In the genomic region with DNA sequence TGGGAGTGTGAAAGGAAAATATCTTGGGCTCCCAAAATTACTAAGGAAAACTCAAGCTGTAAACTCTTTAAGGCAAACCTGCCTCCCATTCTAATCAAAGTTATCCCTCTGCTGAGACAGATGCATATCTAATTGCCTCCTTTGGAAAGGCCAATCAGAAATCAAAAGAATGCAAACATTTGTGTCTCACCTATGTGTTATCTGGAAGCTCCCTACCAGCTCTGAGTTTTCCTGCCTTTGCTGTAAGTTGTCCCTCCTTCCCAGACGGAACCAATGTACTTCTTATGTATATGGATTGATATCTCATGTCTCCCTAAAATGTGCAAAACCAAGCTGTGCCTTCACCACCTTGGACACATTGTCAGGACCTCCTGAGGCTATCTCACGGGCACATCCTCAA, we compare ENCODE assay signal across 15 cellular contexts.
DNase-seq lines count a peak whose midpoint lies in the region; ATAC-seq and TF ChIP-seq lines count a peak whose summit lies in the region.
"Had no signal": no experiment of that assay in that cellular context is flagged by ENCODE, and none has a peak within 500 bp of the region (broad histone marks: within the 10 kb centered on the region; RNA-seq: fewer than 3 reads in every experiment).

No MANE protein-coding gene starts in this region.

- no peaks in the 10 kb centered on the region for H3F3A ChIP-seq in SK-N-SH (replicated peaks; ENCODE audit: insufficient read depth)

- in situ Hi-C loops in mammary epithelial cell (cut with MboI; ENCODE audit: low sequenced_read_pairs in 2 of 2), result no loop called here
- in situ Hi-C loops in ACHN (cut with HindIII; ENCODE audit: low pct_ligation_motif_present, low pct_unique_long_range_greater_than_20kb, low sequenced_read_pairs), result no loop called here

- no peak for ATAC-seq in SK-N-SH treated with all-trans-retinoic acid at 6 μM for 48 hours
- ATAC-seq: CD8-positive, alpha-beta T cell had no signal

- H3K36me3 ChIP-seq in SK-N-SH (replicated peaks in 1 of 2; ENCODE audit: control insufficient read depth in 1 of 2, insufficient read depth in 2 of 2, low read length in 1 of 2) (no peaks in the 10 kb centered on the region), mammary epithelial cell (ENCODE audit: insufficient read depth, low read length) (no peaks in the 10 kb centered on the region), hepatocyte (replicated peaks; ENCODE audit: insufficient read depth, low read depth) (no peaks in the 10 kb centered on the region)

- H2AFZ ChIP-seq in SK-N-SH (ENCODE audit: low read depth) (peak overlapping the region; percentile 39; the same call in 1 of the 2 replicates), mammary epithelial cell (ENCODE audit: low read depth, low read length) (peak overlapping the region; percentile 5), hepatocyte (no peak overlapping the region)
- H2AFZ ChIP-seq: GM23248 had no signal

- H3K27ac ChIP-seq in SK-N-SH (ENCODE audit: low read depth in 2 of 2, low read length in 1 of 2) (peak overlapping the region in 1 of 2 experiments; percentile 89; a peak in 2 of 4 replicates), mammary epithelial cell (ENCODE audit: insufficient read depth, low read depth, low read length) (no peak overlapping the region), hepatocyte (peak overlapping the region; percentile 10)
- H3K27ac ChIP-seq: GM23248 had no signal

- no peak for TF ChIP-seq RAD21 in SK-N-SH (IDR thresholded peaks at IDR 0.05; ENCODE audit: low read length)

- POLR2A ChIA-PET in SK-N-SH (lab: Yijun Ruan, JAX), result no interaction called here

- BruUV-seq in mammary epithelial cell (replicated peaks; lab: Mats Ljungman, UMichigan), result no TSS peak

- WGBS in SK-N-SH (ENCODE audit: low lambda C conversion rate), result 58% methylated on average over 2 of the region's 2 CpGs
- 97% methylated on average over 2 of the region's 2 CpGs for WGBS in mammary epithelial cell (ENCODE audit: low coverage, missing lambda C conversion rate)
- 76% methylated on average over 2 of the region's 2 CpGs for WGBS in hepatocyte (ENCODE audit: low lambda C conversion rate, missing lambda C conversion rate)

- dilution Hi-C loops in mammary epithelial cell (cut with HindIII; ENCODE audit: low sequenced_read_pairs), result no loop called here

- DNase-seq in SK-N-SH (no peak), mammary epithelial cell (no peak), hepatocyte (ENCODE audit: low spot score) (no peak), dermis blood vessel endothelial cell (no peak), A172 (ENCODE audit: low spot score) (no peak), ACHN (no peak)
- DNase-seq in stimulated activated CD4-positive, alpha-beta T cell treated with anti-CD3 and anti-CD28 coated beads, Interleukin-1b, Interleukin-23, amount 100 ng/mL, for 48 hours, result no peak
- DNase-seq: CD8-positive, alpha-beta T cell; COR-L47; DND-41; GDM1; GM23248; H7; IMR-90 had no signal

- H3K9me2 ChIP-seq in SK-N-SH (no peaks in the 10 kb centered on the region), hepatocyte (replicated peaks; ENCODE audit: insufficient read depth) (no peaks in the 10 kb centered on the region)

- no peaks in the 10 kb centered on the region for H3K79me2 ChIP-seq in SK-N-SH (ENCODE audit: insufficient read depth)
- H3K79me2 ChIP-seq in mammary epithelial cell (ENCODE audit: insufficient read depth, low read length), result no peaks in the 10 kb centered on the region
- no peaks in the 10 kb centered on the region for H3K79me2 ChIP-seq in hepatocyte

- no peak for TF ChIP-seq EP300 in SK-N-SH (IDR thresholded peaks at IDR 0.05; ENCODE audit: borderline replicate concordance in 1 of 2, low read depth in 1 of 2, low read length in 1 of 2)

- CTCF ChIA-PET in SK-N-SH (lab: Yijun Ruan, JAX), result no interaction called here
- CTCF ChIA-PET in mammary epithelial cell (lab: Charles Lee; ENCODE audit: low non-redundant PET), result no interaction called here

- intact Hi-C loops in mammary epithelial cell (cut with micrococcal nuclease), result no loop called here

- H3K4me2 ChIP-seq in SK-N-SH (no peak overlapping the region), mammary epithelial cell (ENCODE audit: insufficient read depth, low read depth, low read length) (no peak overlapping the region), hepatocyte (no peak overlapping the region)

- H3K9ac ChIP-seq in SK-N-SH, result no peak overlapping the region
- no peak overlapping the region for H3K9ac ChIP-seq in mammary epithelial cell (ENCODE audit: insufficient read depth, low read length)
- H3K9ac ChIP-seq: GM23248 had no signal

- H3K4me3 ChIP-seq in SK-N-SH (ENCODE audit: low read depth in 2 of 2, low read length in 1 of 2) (no peak overlapping the region), mammary epithelial cell (replicated peaks in 1 of 3; ENCODE audit: insufficient read depth in 1 of 3, low read depth in 2 of 3, low read length in 3 of 3) (no peak overlapping the region), hepatocyte (no peak overlapping the region)
- H3K4me3 ChIP-seq: GM23248 had no signal

- no peak for TF ChIP-seq CTCF in SK-N-SH (IDR thresholded peaks at IDR 0.05)
- TF ChIP-seq CTCF in mammary epithelial cell (conservative IDR thresholded peaks at IDR 0.05 in 1 of 2, IDR thresholded peaks at IDR 0.05 in 1 of 2; ENCODE audit: extremely low read depth in 1 of 2, insufficient read depth in 1 of 2, low read depth in 1 of 2, low read length in 2 of 2), result no peak
- TF ChIP-seq CTCF in hepatocyte (IDR thresholded peaks at IDR 0.05; ENCODE audit: poor library complexity), result no peak

- H4K20me1 ChIP-seq in SK-N-SH (ENCODE audit: insufficient read depth), result no peaks in the 10 kb centered on the region
- no peaks in the 10 kb centered on the region for H4K20me1 ChIP-seq in mammary epithelial cell (ENCODE audit: insufficient read depth, low read length)
- H4K20me1 ChIP-seq in hepatocyte (ENCODE audit: insufficient read depth, poor library complexity, severe bottlenecking), result no peaks in the 10 kb centered on the region

- no peaks in the 10 kb centered on the region for H3K9me3 ChIP-seq in SK-N-SH
- no peaks in the 10 kb centered on the region for H3K9me3 ChIP-seq in mammary epithelial cell (replicated peaks; ENCODE audit: insufficient read depth, low read length)
- H3K9me3 ChIP-seq in hepatocyte (ENCODE audit: low read depth), result no peaks in the 10 kb centered on the region

- H3K27me3 ChIP-seq in SK-N-SH (ENCODE audit: insufficient read depth), result no peaks in the 10 kb centered on the region
- no peaks in the 10 kb centered on the region for H3K27me3 ChIP-seq in mammary epithelial cell (ENCODE audit: insufficient read depth, low read length)
- H3K27me3 ChIP-seq in hepatocyte, result no peaks in the 10 kb centered on the region

- H3K4me1 ChIP-seq in SK-N-SH (ENCODE audit: control insufficient read depth in 1 of 2, insufficient read depth in 2 of 2, low read depth in 1 of 2, low read length in 1 of 2), result peaks cover 0 to 3% of the 10 kb centered on the region in 2 experiments; a peak in 2 of 4 replicates
- peaks cover 11% of the 10 kb centered on the region for H3K4me1 ChIP-seq in mammary epithelial cell (ENCODE audit: insufficient read depth, low read length)
- H3K4me1 ChIP-seq in hepatocyte (ENCODE audit: insufficient read depth), result peaks cover 8% of the 10 kb centered on the region

TF ChIP-seq in SK-N-SH, 30 proteins besides CTCF, POLR2A, EP300 and RAD21:
- TF ChIP-seq MEF2A (IDR thresholded peaks at IDR 0.05; ENCODE audit: borderline replicate concordance, low read depth), result no peak
- no peak for TF ChIP-seq TEAD4 (IDR thresholded peaks at IDR 0.05; ENCODE audit: borderline replicate concordance, insufficient read depth)
- TF ChIP-seq SIN3A (IDR thresholded peaks at IDR 0.05; ENCODE audit: borderline replicate concordance, low read depth, low read length), result no peak
- no peak for TF ChIP-seq ELF1 (IDR thresholded peaks at IDR 0.05)
- no peak for TF ChIP-seq RCOR1 (IDR thresholded peaks at IDR 0.05; ENCODE audit: low read length)

TF ChIP-seq in SK-N-SH treated with all-trans-retinoic acid at 6 μM for 48 hours, 23 proteins besides CTCF, POLR2A, EP300 and RAD21 (continues in another document):
- TF ChIP-seq, protein P1, sequence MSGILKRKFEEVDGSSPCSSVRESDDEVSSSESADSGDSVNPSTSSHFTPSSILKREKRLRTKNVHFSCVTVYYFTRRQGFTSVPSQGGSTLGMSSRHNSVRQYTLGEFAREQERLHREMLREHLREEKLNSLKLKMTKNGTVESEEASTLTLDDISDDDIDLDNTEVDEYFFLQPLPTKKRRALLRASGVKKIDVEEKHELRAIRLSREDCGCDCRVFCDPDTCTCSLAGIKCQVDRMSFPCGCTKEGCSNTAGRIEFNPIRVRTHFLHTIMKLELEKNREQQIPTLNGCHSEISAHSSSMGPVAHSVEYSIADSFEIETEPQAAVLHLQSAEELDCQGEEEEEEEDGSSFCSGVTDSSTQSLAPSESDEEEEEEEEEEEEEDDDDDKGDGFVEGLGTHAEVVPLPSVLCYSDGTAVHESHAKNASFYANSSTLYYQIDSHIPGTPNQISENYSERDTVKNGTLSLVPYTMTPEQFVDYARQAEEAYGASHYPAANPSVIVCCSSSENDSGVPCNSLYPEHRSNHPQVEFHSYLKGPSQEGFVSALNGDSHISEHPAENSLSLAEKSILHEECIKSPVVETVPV (CRISPR knock-in tag; IDR thresholded peaks at IDR 0.05), result no peak
- TF ChIP-seq ARNTL (CRISPR knock-in tag; IDR thresholded peaks at IDR 0.05; ENCODE audit: borderline replicate concordance, low read depth) (no peak), SNAI2 (CRISPR knock-in tag; IDR thresholded peaks at IDR 0.05) (no peak), RARB (CRISPR knock-in tag; IDR thresholded peaks at IDR 0.05) (no peak), CSDC2 (CRISPR knock-in tag; IDR thresholded peaks at IDR 0.05) (no peak), ISL1 (CRISPR knock-in tag; IDR thresholded peaks at IDR 0.05) (no peak), ZFP3 (CRISPR knock-in tag; IDR thresholded peaks at IDR 0.05) (no peak), OSR1 (CRISPR knock-in tag; IDR thresholded peaks at IDR 0.05) (no peak), PPARA (CRISPR knock-in tag; IDR thresholded peaks at IDR 0.05; ENCODE audit: borderline replicate concordance) (no peak)
- TF ChIP-seq, protein P2, sequence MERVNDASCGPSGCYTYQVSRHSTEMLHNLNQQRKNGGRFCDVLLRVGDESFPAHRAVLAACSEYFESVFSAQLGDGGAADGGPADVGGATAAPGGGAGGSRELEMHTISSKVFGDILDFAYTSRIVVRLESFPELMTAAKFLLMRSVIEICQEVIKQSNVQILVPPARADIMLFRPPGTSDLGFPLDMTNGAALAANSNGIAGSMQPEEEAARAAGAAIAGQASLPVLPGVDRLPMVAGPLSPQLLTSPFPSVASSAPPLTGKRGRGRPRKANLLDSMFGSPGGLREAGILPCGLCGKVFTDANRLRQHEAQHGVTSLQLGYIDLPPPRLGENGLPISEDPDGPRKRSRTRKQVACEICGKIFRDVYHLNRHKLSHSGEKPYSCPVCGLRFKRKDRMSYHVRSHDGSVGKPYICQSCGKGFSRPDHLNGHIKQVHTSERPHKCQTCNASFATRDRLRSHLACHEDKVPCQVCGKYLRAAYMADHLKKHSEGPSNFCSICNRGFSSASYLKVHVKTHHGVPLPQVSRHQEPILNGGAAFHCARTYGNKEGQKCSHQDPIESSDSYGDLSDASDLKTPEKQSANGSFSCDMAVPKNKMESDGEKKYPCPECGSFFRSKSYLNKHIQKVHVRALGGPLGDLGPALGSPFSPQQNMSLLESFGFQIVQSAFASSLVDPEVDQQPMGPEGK (CRISPR knock-in tag; IDR thresholded peaks at IDR 0.05; ENCODE audit: borderline replicate concordance), result no peak
